Comparison of ENCODE assay signal across 9 cellular contexts in genomic region chr5:143398451-143399237, GRCh38. TPM values are rescaled to one million over a fixed set of nuclear protein-coding genes. Genes with fewer than 3 reads are reported as not detected.
DNase-seq lines count a peak whose midpoint lies in the region; ATAC-seq, FAIRE-seq and TF ChIP-seq lines count a peak whose summit lies in the region.
"Had no signal": no experiment of that assay in that cellular context is flagged by ENCODE, and none has a peak within 500 bp of the region (broad histone marks: within the 10 kb centered on the region; RNA-seq: fewer than 3 reads in every experiment).

No MANE protein-coding gene starts in this region.

- peaks cover 95% of the 10 kb centered on the region for H3K79me2 ChIP-seq in OCI-LY1 (ENCODE audit: insufficient read depth, low read length)
- peaks cover 89% of the 10 kb centered on the region for H3K79me2 ChIP-seq in endothelial cell of umbilical vein (ENCODE audit: control insufficient read depth, insufficient read depth, low read length)

- H3K27ac ChIP-seq in OCI-LY1 (ENCODE audit: low read depth, low read length, poor library complexity, severe bottlenecking), result peak overlapping the region; percentile 80
- H3K27ac ChIP-seq in endothelial cell of umbilical vein (ENCODE audit: insufficient read depth, low read depth, low read length), result no peak overlapping the region

- dilution Hi-C loops in endothelial cell of umbilical vein (cut with MboI; ENCODE audit: extremely low pct_ligation_motif_present, low sequenced_read_pairs), result loop anchor here (25.0 kb wide), 1 partner anchor 186 kb away; no protein-coding TSS in a partner anchor

- H2AFZ ChIP-seq in OCI-LY1 (ENCODE audit: low read length) (no peak overlapping the region), endothelial cell of umbilical vein (ENCODE audit: low read depth, low read length) (no peak overlapping the region)

- peak overlapping the region; percentile 95 for H3K4me3 ChIP-seq in GM12875 (ENCODE audit: low read depth, low read length)
- peak overlapping the region; percentile 83 for H3K4me3 ChIP-seq in OCI-LY1 (ENCODE audit: low read depth, low read length, poor library complexity, severe bottlenecking)
- H3K4me3 ChIP-seq in endothelial cell of umbilical vein (replicated peaks in 1 of 3; ENCODE audit: insufficient read depth in 1 of 3, low read depth in 1 of 3, low read length in 3 of 3), result peak overlapping the region in 2 of 3 experiments; percentile 15 to 52
- peak overlapping the region; percentile 2 for H3K4me3 ChIP-seq in retinal pigment epithelial cell (ENCODE audit: low read length)

- H3K4me1 ChIP-seq in OCI-LY1 (ENCODE audit: insufficient read depth, low read length, severe bottlenecking), result peaks cover 65% of the 10 kb centered on the region
- peaks cover 60% of the 10 kb centered on the region for H3K4me1 ChIP-seq in endothelial cell of umbilical vein (ENCODE audit: control insufficient read depth, extremely low read depth, insufficient read depth, low read length)

- H3K27me3 ChIP-seq in OCI-LY1 (ENCODE audit: insufficient read depth, low read length) (no peaks in the 10 kb centered on the region), endothelial cell of umbilical vein (ENCODE audit: control insufficient read depth in 2 of 2, insufficient read depth in 2 of 2, low read length in 2 of 2) (no peaks in the 10 kb centered on the region)

- POLR2A ChIA-PET in endothelial cell of umbilical vein (lab: Charles Lee), result no interaction called here

- BruUV-seq in endothelial cell of umbilical vein (replicated peaks; lab: Mats Ljungman, UMichigan), result no TSS peak

- H3K36me3 ChIP-seq in OCI-LY1 (ENCODE audit: insufficient read depth, low read length), result peaks cover 65% of the 10 kb centered on the region
- no peaks in the 10 kb centered on the region for H3K36me3 ChIP-seq in endothelial cell of umbilical vein (ENCODE audit: control insufficient read depth in 2 of 2, extremely low read depth in 1 of 2, insufficient read depth in 2 of 2, low read length in 2 of 2)

- no peak for ATAC-seq in HG03135 (IDR thresholded peaks at IDR 0.05; ENCODE audit: unreplicated experiment)

- DNase-seq in endothelial cell of umbilical vein (ENCODE audit: low read depth, low spot score), result peak; percentile 42
- DNase-seq in retinal pigment epithelial cell (ENCODE audit: low read depth), result no peak
- no peak for DNase-seq in hippocampal formation (lab: John Stamatoyannopoulos, UW)
- no peak for DNase-seq in amniotic stem cell (lab: John Stamatoyannopoulos, UW)
- no peak for DNase-seq in stimulated activated CD4-positive, alpha-beta T cell treated with anti-CD3 and anti-CD28 coated beads, Interleukin-2, amount 100 ng/mL, for 24 hours
- DNase-seq: activated CD4-positive, alpha-beta T cell treated with anti-CD3 and anti-CD28 coated beads, Interleukin-2, amount 50 U/mL, for 48 hours had no signal

- no peaks in the 10 kb centered on the region for H3K9me2 ChIP-seq in OCI-LY1 (ENCODE audit: low read depth, low read length)

- H4K20me1 ChIP-seq in OCI-LY1 (ENCODE audit: insufficient read depth, low read length) (no peaks in the 10 kb centered on the region), endothelial cell of umbilical vein (replicated peaks; ENCODE audit: control insufficient read depth, extremely low read depth, insufficient read depth, low read length) (no peaks in the 10 kb centered on the region)

- H3F3A ChIP-seq in OCI-LY1 (ENCODE audit: insufficient read depth, low read length), result no peaks in the 10 kb centered on the region

- no peaks in the 10 kb centered on the region for H3K9me1 ChIP-seq in endothelial cell of umbilical vein (replicated peaks; ENCODE audit: control insufficient read depth, extremely low read depth, insufficient read depth, low read length)

- CTCF ChIA-PET in endothelial cell of umbilical vein (lab: Charles Lee), result interaction anchor here (0.6 to 0.8 kb wide), 3 partner anchors 23 to 51 kb away, joined by 3 to 4 read pairs (median 3); no protein-coding TSS in a partner anchor

- FAIRE-seq in endothelial cell of umbilical vein (lab: Jason Lieb, UNC), result no peak

- intact Hi-C loops in endothelial cell of umbilical vein (cut with micrococcal nuclease), result no loop called here

- TF ChIP-seq POLR2A in endothelial cell of umbilical vein (IDR thresholded peaks at IDR 0.05; ENCODE audit: low read depth, low read length), result no peak

- peak overlapping the region; percentile 99 for H3K4me2 ChIP-seq in OCI-LY1 (ENCODE audit: low read length)
- peak overlapping the region; percentile 95 for H3K4me2 ChIP-seq in endothelial cell of umbilical vein (ENCODE audit: insufficient read depth, low read length)

- no peak for TF ChIP-seq CTCF in GM12875 (IDR thresholded peaks at IDR 0.05; ENCODE audit: borderline replicate concordance, insufficient read depth, low read depth, low read length)
- no peak for TF ChIP-seq CTCF in OCI-LY1 (IDR thresholded peaks at IDR 0.05; ENCODE audit: low read length)
- no peak for TF ChIP-seq CTCF in endothelial cell of umbilical vein (IDR thresholded peaks at IDR 0.05; ENCODE audit: extremely low read depth in 1 of 2, insufficient read depth in 1 of 2, low read depth in 1 of 2, low read length in 2 of 2)
- TF ChIP-seq CTCF in retinal pigment epithelial cell (conservative IDR thresholded peaks at IDR 0.05; ENCODE audit: low read depth, low read length), result no peak

- H3K9me3 ChIP-seq in OCI-LY1 (ENCODE audit: low read length) (no peaks in the 10 kb centered on the region), endothelial cell of umbilical vein (replicated peaks; ENCODE audit: control insufficient read depth, insufficient read depth, low read length) (no peaks in the 10 kb centered on the region)

- H3K9ac ChIP-seq in OCI-LY1 (ENCODE audit: low read length) (peak overlapping the region; percentile 91), endothelial cell of umbilical vein (replicated peaks; ENCODE audit: extremely low read depth, insufficient read depth, low read length) (peak overlapping the region; percentile 19)

TF ChIP-seq in endothelial cell of umbilical vein, 7 proteins besides CTCF, POLR2A, EP300 and RAD21:
- TF ChIP-seq FOS (IDR thresholded peaks at IDR 0.05; ENCODE audit: borderline replicate concordance, insufficient read depth, low read length), result no peak
- TF ChIP-seq JUN (IDR thresholded peaks at IDR 0.05; ENCODE audit: borderline replicate concordance, insufficient read depth, insufficient read length, low read depth), result no peak
- no peak for TF ChIP-seq GATA2 (IDR thresholded peaks at IDR 0.05; ENCODE audit: insufficient read depth, insufficient read length, low read depth, low read length)
- no peak for TF ChIP-seq MAX (IDR thresholded peaks at IDR 0.05; ENCODE audit: insufficient read depth, insufficient read length)
- TF ChIP-seq MYC (IDR thresholded peaks at IDR 0.05; ENCODE audit: low read depth, low read length), result no peak
- TF ChIP-seq EZH2 (IDR thresholded peaks at IDR 0.05; ENCODE audit: borderline replicate concordance, low read depth, low read length, severe bottlenecking), result no peak
- no peak for TF ChIP-seq POLR2AphosphoS5 (IDR thresholded peaks at IDR 0.05; ENCODE audit: insufficient read depth, low read depth, low read length)
TF ChIP-seq in endothelial cell of umbilical vein: peak in this region for 0.

RNA-seq across cellular contexts. Expression of gene NR3C1, which starts 4.8 kb away (rescaled TPM):
- 17.0 and 21.2 TPM in 2 replicates for total RNA-seq in endothelial cell of umbilical vein
- 3.0 and 4.1 TPM in 2 replicates for polyA plus RNA-seq in endothelial cell of umbilical vein
- 5.4 and 5.5 TPM in 2 replicates for polyA plus RNA-seq in endothelial cell of umbilical vein (2011; cell fraction: cytosol; rRNA removed)
- 6.4 and 8.2 TPM in 2 replicates for polyA plus RNA-seq in endothelial cell of umbilical vein (2011; cell fraction: nucleus; rRNA removed)
- 11.5 and 15.6 TPM in 2 replicates for polyA plus RNA-seq in endothelial cell of umbilical vein (2012)
- polyA minus RNA-seq in endothelial cell of umbilical vein, result 12.0 and 13.3 TPM in 2 replicates
- 50.7 TPM for polyA minus RNA-seq in endothelial cell of umbilical vein (2011; cell fraction: cytosol; rRNA and poly(A)+ RNA removed)
- polyA minus RNA-seq in endothelial cell of umbilical vein (2011; cell fraction: nucleus; rRNA and poly(A)+ RNA removed), result 20.7 and 29.0 TPM in 2 replicates

Comparison
In these comparisons a context has a peak if more than half of its experiments do, and no peak if none do; other contexts are left out.
1. H3K4me3 ChIP-seq: peak in every context shown above with its lines; median percentile 95 in GM12875; 83 in OCI-LY1; 34 in endothelial cell of umbilical vein; 2 in retinal pigment epithelial cell.